Comparison of ENCODE assay signal across 18 cellular contexts in genomic region chr15:47705601-47706000, GRCh38. TPM values are rescaled to one million over a fixed set of nuclear protein-coding genes. Genes with fewer than 3 reads are reported as not detected.
A peak's percentile ranks its signal among the peaks of the same experiment; 100 is the strongest.
DNase-seq lines count a peak whose midpoint lies in the region; ATAC-seq and TF ChIP-seq lines count a peak whose summit lies in the region.
"Had no signal": no experiment of that assay in that cellular context is flagged by ENCODE, and none has a peak within 500 bp of the region (broad histone marks: within the 10 kb centered on the region; RNA-seq: fewer than 3 reads in every experiment).

No MANE protein-coding gene starts in this region.

- ATAC-seq in GM23338 (no peak), mucosa of descending colon (peak; percentile 24), foreskin keratinocyte (no peak), HG02973 (IDR thresholded peaks at IDR 0.05; ENCODE audit: unreplicated experiment) (no peak)
- ATAC-seq: HepG2, K562 had no signal

- peaks cover 7% of the 10 kb centered on the region for H3K4me1 Mint-ChIP-seq in GM23338
- H3K4me1 Mint-ChIP-seq: CD8-positive, alpha-beta memory T cell had no signal

- no peaks in the 10 kb centered on the region for H3F3A ChIP-seq in GM23338 (replicated peaks; ENCODE audit: low read depth)

- H3K27me3 Mint-ChIP-seq in GM23338 (ENCODE audit: insufficient read depth, low read depth, poor library complexity) = no peaks in the 10 kb centered on the region
- H3K27me3 Mint-ChIP-seq: CD8-positive, alpha-beta memory T cell had no signal

- in situ Hi-C loops in transverse colon (cut with MboI; ENCODE audit: low pct_ligation_motif_present in 1 of 4, low pct_unique_long_range_greater_than_20kb in 1 of 4, low sequenced_read_pairs in 3 of 4) = loop anchor here in 1 of 4 donors (25.0 kb wide), 1 partner anchor 282 kb away; no protein-coding TSS in a partner anchor

- peak overlapping the region; percentile 60; the same call in 1 of the 2 replicates for H2AFZ ChIP-seq in GM23338

- WGBS in transverse colon (ENCODE audit: low coverage in 1 of 2), 2 donors = 56 to 62% methylated on average over 4 of the region's 4 CpGs

- no peaks in the 10 kb centered on the region for H3K79me2 ChIP-seq in GM23338 (replicated peaks; ENCODE audit: insufficient read depth)

- no peaks in the 10 kb centered on the region for H3K9me3 ChIP-seq in duodenal mucosa (ENCODE audit: control insufficient read depth in 1 of 2, low read length in 2 of 2)
- H3K9me3 ChIP-seq in mucosa of descending colon = no peaks in the 10 kb centered on the region
- no peaks in the 10 kb centered on the region for H3K9me3 ChIP-seq in transverse colon
- H3K9me3 ChIP-seq: BLaER1, Caco-2 had no signal

- no peak overlapping the region for H3K4me3 ChIP-seq in GM23338
- H3K4me3 ChIP-seq in duodenal mucosa (ENCODE audit: low read depth in 1 of 2, low read length in 2 of 2) = peak overlapping the region in 1 of 2 donors; percentile 26
- H3K4me3 ChIP-seq in mucosa of descending colon = no peak overlapping the region
- H3K4me3 ChIP-seq in transverse colon = no peak overlapping the region
- H3K4me3 ChIP-seq: BLaER1, K562 had no signal

- H4K20me1 ChIP-seq in GM23338 (replicated peaks; ENCODE audit: insufficient read depth) = no peaks in the 10 kb centered on the region
- H4K20me1 ChIP-seq: BLaER1 had no signal

- no peak for DNase-seq in GM23338 (ENCODE audit: low spot score)
- peak in 1 of 3 donors; percentile 41 for DNase-seq in mucosa of descending colon
- DNase-seq in transverse colon = peak; percentile 26
- no peak for DNase-seq in AG08396 (ENCODE audit: low spot score)
- no peak for DNase-seq in foreskin keratinocyte
- DNase-seq: AML-193; Caco-2; CD8-positive, alpha-beta memory T cell; DND-41; GDM1; HCEC 1CT; HFFc6 had no signal

- H3K27me3 ChIP-seq in GM23338 (ENCODE audit: insufficient read depth) (no peaks in the 10 kb centered on the region), duodenal mucosa (ENCODE audit: control insufficient read depth in 1 of 2, insufficient read depth in 2 of 2, low read length in 2 of 2) (no peaks in the 10 kb centered on the region), transverse colon (no peaks in the 10 kb centered on the region), foreskin keratinocyte (no peaks in the 10 kb centered on the region)
- H3K27me3 ChIP-seq: BLaER1 had no signal

- no peak for TF ChIP-seq EP300 in transverse colon (IDR thresholded peaks at IDR 0.05; ENCODE audit: low read depth)

- no peak overlapping the region for H3K4me2 ChIP-seq in GM23338
- H3K4me2 ChIP-seq: BLaER1 had no signal

- intact Hi-C loops in mucosa of descending colon (cut with DNase I, micrococcal nuclease) (no loop called here), transverse colon (cut with DNase I; ENCODE audit: low total_unique reads) (no loop called here)

- H3K9me2 ChIP-seq in GM23338 (ENCODE audit: insufficient read depth) = no peaks in the 10 kb centered on the region

- no peak overlapping the region for H3K4me3 Mint-ChIP-seq in GM23338
- H3K4me3 Mint-ChIP-seq: CD8-positive, alpha-beta memory T cell; HFFc6 had no signal

- no peaks in the 10 kb centered on the region for H3K36me3 ChIP-seq in GM23338 (ENCODE audit: insufficient read depth)
- H3K36me3 ChIP-seq in duodenal mucosa (ENCODE audit: control insufficient read depth in 1 of 2, insufficient read depth in 2 of 2, low read length in 2 of 2) = no peaks in the 10 kb centered on the region
- no peaks in the 10 kb centered on the region for H3K36me3 ChIP-seq in mucosa of descending colon (ENCODE audit: low read depth)
- H3K36me3 ChIP-seq in transverse colon = no peaks in the 10 kb centered on the region
- H3K36me3 ChIP-seq: BLaER1 had no signal

- TF ChIP-seq CTCF in GM23338 (conservative IDR thresholded peaks at IDR 0.05; ENCODE audit: low read depth in 2 of 2) (no peak), mucosa of descending colon (IDR thresholded peaks at IDR 0.05) (no peak), transverse colon (IDR thresholded peaks at IDR 0.05) (no peak), foreskin keratinocyte (conservative IDR thresholded peaks at IDR 0.05) (no peak)

- H3K9ac ChIP-seq in duodenal mucosa (ENCODE audit: low read depth in 1 of 2, low read length in 2 of 2) = no peak overlapping the region
- H3K9ac ChIP-seq: BLaER1 had no signal

- no peak for TF ChIP-seq POLR2A in transverse colon (IDR thresholded peaks at IDR 0.05)

- H3K27ac ChIP-seq in GM23338 (ENCODE audit: low read depth) (no peak overlapping the region), duodenal mucosa (ENCODE audit: low read depth, low read length) (peak overlapping the region; percentile 13), transverse colon (peak overlapping the region; percentile 65 to 82 (median 82)), foreskin keratinocyte (no peak overlapping the region)
- H3K27ac ChIP-seq: 22Rv1, BLaER1 had no signal

- no peaks in the 10 kb centered on the region for H3K36me3 Mint-ChIP-seq in GM23338 (ENCODE audit: low read depth)
- H3K36me3 Mint-ChIP-seq: CD8-positive, alpha-beta memory T cell had no signal

- H3K4me1 ChIP-seq in GM23338 (ENCODE audit: insufficient read depth) = no peaks in the 10 kb centered on the region
- H3K4me1 ChIP-seq in duodenal mucosa (ENCODE audit: control insufficient read depth in 1 of 2, insufficient read depth in 2 of 2, low read length in 2 of 2) = peaks cover 23 to 50% of the 10 kb centered on the region in 2 donors
- H3K4me1 ChIP-seq in mucosa of descending colon (ENCODE audit: low read depth) = peaks cover 14% of the 10 kb centered on the region
- peaks cover 0 to 50% (median 32%) of the 10 kb centered on the region in 4 donors for H3K4me1 ChIP-seq in transverse colon
- H3K4me1 ChIP-seq in foreskin keratinocyte = no peaks in the 10 kb centered on the region
- H3K4me1 ChIP-seq: Caco-2 had no signal

- H3K9me3 Mint-ChIP-seq in GM23338 = no peaks in the 10 kb centered on the region
- H3K9me3 Mint-ChIP-seq: CD8-positive, alpha-beta memory T cell; HFFc6 had no signal

- H3K27ac Mint-ChIP-seq in GM23338 = no peak overlapping the region; the same call in 1 of the 2 replicates
- H3K27ac Mint-ChIP-seq: CD8-positive, alpha-beta memory T cell; HFFc6 had no signal

TF ChIP-seq in GM23338, 12 proteins besides CTCF, POLR2A, EP300 and RAD21 (continues in another document):
- TF ChIP-seq POLR2AphosphoS5 (IDR thresholded peaks at IDR 0.05; ENCODE audit: low read depth) (no peak), EZH2phosphoT487 (IDR thresholded peaks at IDR 0.05; ENCODE audit: unreplicated experiment) (no peak), ZNF331 (CRISPR knock-in tag; IDR thresholded peaks at IDR 0.05; ENCODE audit: low read depth) (no peak), ZNF114 (CRISPR knock-in tag; IDR thresholded peaks at IDR 0.05) (no peak)

RNA-seq across cellular contexts. Expression of gene SEMA6D, which starts 11.7 kb away (rescaled TPM):
- 0.97 and 4.0 TPM in 2 replicates for total RNA-seq in GM23338 (2014; rRNA removed; shearing (Covaris generic))
- polyA plus RNA-seq in GM23338 (2016; fragmentation: Nextera tagmentation; extraction: Ambion mirVana) (0.37 and 0.64 TPM in 2 replicates), foreskin keratinocyte (0.14 and 0.17 TPM in 2 replicates)
- total RNA-seq in mucosa of descending colon (10 to 100 TPM; 43.3 to 77.2 (median 48.3) TPM), transverse colon (10 to 100 TPM; 23.3 to 59.4 (median 42.7) TPM), foreskin keratinocyte (0.74 and 1.2 TPM in 2 replicates)
- total RNA-seq: CD8-positive, alpha-beta memory T cell; HepG2; K562 had no signal
- polyA plus RNA-seq: CD8-positive, alpha-beta memory T cell; HepG2; K562 had no signal

Comparison
In these comparisons a context has a peak if more than half of its experiments do, and no peak if none do; other contexts are left out.
1. H3K27ac ChIP-seq: peak in duodenal mucosa (single experiment) and transverse colon (4 of 4); none in GM23338 (single experiment) and foreskin keratinocyte (single experiment).